19 cellular contexts compared by ENCODE assay signal in genomic region chr11:112751763-112752162, GRCh38.
"Had no signal": no experiment of that assay in that cellular context is flagged by ENCODE, and none has a peak within 500 bp of the region (broad histone marks: within the 10 kb centered on the region; RNA-seq: fewer than 3 reads in every experiment).

No MANE protein-coding gene starts in this region.

- H3K4me3 Mint-ChIP-seq: activated naive CD8-positive, alpha-beta T cell; effector memory CD8-positive, alpha-beta T cell; naive thymus-derived CD8-positive, alpha-beta T cell; stimulated activated naive CD8-positive, alpha-beta T cell treated with anti-CD3 and anti-CD28 coated beads, Interleukin-15, Interleukin-2, amounts not matched to agents 100 ng/mL and 50 ng/mL, for 24 hours; T-helper 17 cell had no signal

- H3K27ac Mint-ChIP-seq: activated naive CD8-positive, alpha-beta T cell; effector memory CD8-positive, alpha-beta T cell; naive thymus-derived CD8-positive, alpha-beta T cell; stimulated activated naive CD8-positive, alpha-beta T cell treated with anti-CD3 and anti-CD28 coated beads, Interleukin-15, Interleukin-2, amounts not matched to agents 100 ng/mL and 50 ng/mL, for 24 hours; T-helper 17 cell had no signal

- H3K4me1 Mint-ChIP-seq: naive thymus-derived CD8-positive, alpha-beta T cell; T-helper 17 cell had no signal

- H3K36me3 Mint-ChIP-seq: activated naive CD8-positive, alpha-beta T cell; naive thymus-derived CD8-positive, alpha-beta T cell had no signal

- DNase-seq: activated CD4-positive, alpha-beta T cell treated with anti-CD3 and anti-CD28 coated beads for 48 hours; activated CD4-positive, alpha-beta T cell treated with anti-CD3 and anti-CD28 coated beads, Interleukin-2, amount 50 U/mL, for 48 hours; activated CD8-positive, alpha-beta memory T cell treated with anti-CD3 and anti-CD28 coated beads for 24 hours; activated effector memory CD4-positive, alpha-beta T cell treated with Interleukin-2 at 50 U/mL for 16 hours; activated naive CD4-positive, alpha-beta T cell treated with Interleukin-2 at 50 U/mL for 16 hours; cerebellar nuclear complex; effector memory CD8-positive, alpha-beta T cell; hippocampal formation; left colon; mesenchymal stem cell; naive thymus-derived CD8-positive, alpha-beta T cell; stimulated activated CD4-positive, alpha-beta T cell treated with anti-CD3 and anti-CD28 coated beads, Interleukin-4, amount 100 ng/mL, for 1 hour; T-helper 17 cell; T1000; thyroid gland; upper lobe of right lung; WERI-Rb-1 had no signal

- H3K9me3 Mint-ChIP-seq: effector memory CD8-positive, alpha-beta T cell; stimulated activated naive CD8-positive, alpha-beta T cell treated with anti-CD3 and anti-CD28 coated beads, Interleukin-15, Interleukin-2, amounts not matched to agents 100 ng/mL and 50 ng/mL, for 24 hours had no signal
